Comparison of ENCODE assay signal across 8 cellular contexts in genomic region chr14:99683619-99684355, GRCh38. TPM values are rescaled to one million over a fixed set of nuclear protein-coding genes. Genes with fewer than 3 reads are reported as not detected.
DNase-seq lines count a peak whose midpoint lies in the region; ATAC-seq and TF ChIP-seq lines count a peak whose summit lies in the region.

TSS of gene CYP46A1 (plus strand) at chr14:99684298. CDS start at chr14:99684418, 120 bp downstream.

- H3K79me2 ChIP-seq in OCI-LY3 (ENCODE audit: low read length): no peaks in the 10 kb centered on the region

- peak within 1 kb of the TSS; percentile 36 for H3K27ac ChIP-seq in OCI-LY3 (ENCODE audit: low read length)

- peak within 1 kb of the TSS; percentile 95 for H3K4me3 ChIP-seq in OCI-LY3 (ENCODE audit: low read length)
- peak within 1 kb of the TSS; percentile 83 for H3K4me3 ChIP-seq in epithelial cell of esophagus (ENCODE audit: low read length)
- H3K4me3 ChIP-seq in mucosa of descending colon: peak within 1 kb of the TSS; percentile 32

- H3K4me1 ChIP-seq in OCI-LY3 (ENCODE audit: low read length) (peaks cover 12% of the 10 kb centered on the region; the same call in 1 of the 2 replicates), mucosa of descending colon (ENCODE audit: low read depth) (peaks cover 14% of the 10 kb centered on the region)

- TF ChIP-seq CTCF in OCI-LY3 (IDR thresholded peaks at IDR 0.05; ENCODE audit: low read depth, low read length): no peak
- TF ChIP-seq CTCF in epithelial cell of esophagus (IDR thresholded peaks at IDR 0.05; ENCODE audit: insufficient read depth, low read depth, low read length, missing control alignments): no peak
- no peak for TF ChIP-seq CTCF in mucosa of descending colon (IDR thresholded peaks at IDR 0.05)

- H3K4me2 ChIP-seq in OCI-LY3 (ENCODE audit: low read length): peak within 1 kb of the TSS; percentile 98

- peak; percentile 93 for ATAC-seq in GM21528 (IDR thresholded peaks at IDR 0.05; ENCODE audit: low FRiP score, unreplicated experiment)
- peak; percentile 97 for ATAC-seq in mucosa of descending colon

- peak within 1 kb of the TSS; percentile 95 for H2AFZ ChIP-seq in OCI-LY3 (ENCODE audit: low read depth, low read length)

- H3K36me3 ChIP-seq in OCI-LY3 (replicated peaks; ENCODE audit: low read depth, low read length): no peaks in the 10 kb centered on the region
- no peaks in the 10 kb centered on the region for H3K36me3 ChIP-seq in mucosa of descending colon (ENCODE audit: low read depth)

- peak within 1 kb of the TSS; percentile 87 for H3K9ac ChIP-seq in OCI-LY3 (ENCODE audit: low read length)

- intact Hi-C loops in mucosa of descending colon (cut with DNase I, micrococcal nuclease): no loop called here

- H3K27me3 ChIP-seq in OCI-LY3 (ENCODE audit: low read depth, low read length): peaks cover 28% of the 10 kb centered on the region

- no peaks in the 10 kb centered on the region; the same call in 1 of the 2 replicates for H3K9me3 ChIP-seq in OCI-LY3 (ENCODE audit: insufficient read depth, low read length)
- no peaks in the 10 kb centered on the region for H3K9me3 ChIP-seq in mucosa of descending colon

- no peaks in the 10 kb centered on the region for H4K20me1 ChIP-seq in OCI-LY3 (ENCODE audit: insufficient read depth, low read length)

- DNase-seq in DMS 273 treated with DMSO at 0.1 percent for 48 hours (lab: John Stamatoyannopoulos, UW): peak; percentile 96
- DNase-seq in HuH-7.5 (ENCODE audit: low spot score): peak; percentile 96
- peak; percentile 100 for DNase-seq in activated T-cell treated with anti-CD3 and anti-CD28 coated beads for 24 hours (ENCODE audit: low read depth)
- peak; percentile 100 for DNase-seq in epithelial cell of esophagus (ENCODE audit: low read depth)
- peak; percentile 100 for DNase-seq in mucosa of descending colon
- DNase-seq in stimulated activated CD8-positive, alpha-beta memory T cell treated with anti-CD3 and anti-CD28 coated beads, Interleukin-4, amount 100 ng/mL, for 1 hour (ENCODE audit: low read depth in 2 of 2, low spot score in 1 of 2): peak; percentile 99

RNA-seq across cellular contexts. Expression of gene CYP46A1, which starts in this region (rescaled TPM):
- 1 to 10 TPM in 1 of 3 donors, under 1 TPM in 2; 0.14 to 1.0 (median 0.22) TPM for total RNA-seq in mucosa of descending colon

Comparison
In these comparisons a context has a peak if more than half of its experiments do, and no peak if none do; other contexts are left out.
1. Peak in every context shown above with its lines: DNase-seq, ATAC-seq, H3K4me3 ChIP-seq and H3K27ac ChIP-seq.
2. H3K4me3 ChIP-seq: peak in every context shown above with its lines; median percentile 95 in OCI-LY3; 83 in epithelial cell of esophagus; 32 in mucosa of descending colon.